Comparison of ENCODE assay signal across 10 cellular contexts in genomic region chr15:40902605-40903561, GRCh38. TPM values are rescaled to one million over a fixed set of nuclear protein-coding genes. Genes with fewer than 3 reads are reported as not detected.
A peak's percentile ranks its signal among the peaks of the same experiment; 100 is the strongest.
DNase-seq lines count a peak whose midpoint lies in the region; ATAC-seq, FAIRE-seq and TF ChIP-seq lines count a peak whose summit lies in the region.
"Had no signal": no experiment of that assay in that cellular context is flagged by ENCODE, and none has a peak within 500 bp of the region (broad histone marks: within the 10 kb centered on the region; RNA-seq: fewer than 3 reads in every experiment).

No MANE protein-coding gene starts in this region.

- H2AFZ ChIP-seq in neuronal stem cell (ENCODE audit: low read length): no peak overlapping the region

- H2BK12ac ChIP-seq in neuronal stem cell (ENCODE audit: low read length): no peak overlapping the region

- no peak overlapping the region for H4K91ac ChIP-seq in neuronal stem cell (ENCODE audit: low read depth, low read length, poor library complexity)

- H3K23ac ChIP-seq in neuronal stem cell (ENCODE audit: low read depth, low read length, poor library complexity): peak overlapping the region; percentile 73

- no peak overlapping the region for H3K4me2 ChIP-seq in neuronal stem cell (ENCODE audit: insufficient read depth, low read length, poor library complexity, severe bottlenecking)

- no peak overlapping the region for H3K18ac ChIP-seq in neuronal stem cell (ENCODE audit: low read length)

- DNase-seq in GM12891 (ENCODE audit: insufficient read length, low spot score): no peak
- peak; percentile 35 for DNase-seq in RPMI7951 (ENCODE audit: low read depth)
- no peak for DNase-seq in epithelial cell of prostate (ENCODE audit: low read depth, low spot score)
- no peak for DNase-seq in neuronal stem cell (ENCODE audit: low spot score)
- no peak for DNase-seq in stimulated activated CD4-positive, alpha-beta T cell treated with anti-CD3 and anti-CD28 coated beads, Interleukin-12 subunit alpha, Interleukin-12 subunit beta, amount 100 ng/mL, for 4 hours
- no peak for DNase-seq in NCI-H2029 (lab: John Stamatoyannopoulos, UW)
- no peak for DNase-seq in RCC 7860 (ENCODE audit: low spot score)

- peak overlapping the region; percentile 70 for H3K9ac ChIP-seq in neuronal stem cell (ENCODE audit: low read depth, low read length, poor library complexity)

- peaks cover 2 to 7% of the 10 kb centered on the region in 2 donors for H3K4me1 ChIP-seq in neuronal stem cell (ENCODE audit: control insufficient read depth in 2 of 2, insufficient read depth in 1 of 2, low read depth in 1 of 2, low read length in 2 of 2)

- no peak overlapping the region for H3K4me3 ChIP-seq in neuronal stem cell (ENCODE audit: low read length in 2 of 2)
- H3K4me3 ChIP-seq: thoracic aorta had no signal

- no peak overlapping the region for H2BK15ac ChIP-seq in neuronal stem cell (ENCODE audit: low read length)

- no peak overlapping the region for H3K4ac ChIP-seq in neuronal stem cell (ENCODE audit: low read length)

- H3K9me3 ChIP-seq in neuronal stem cell (replicated peaks in 1 of 2; ENCODE audit: control insufficient read depth in 2 of 2, insufficient read depth in 1 of 2, low read depth in 1 of 2, low read length in 2 of 2): no peaks in the 10 kb centered on the region
- H3K9me3 ChIP-seq: thoracic aorta had no signal

- FAIRE-seq in GM12891 (lab: Jason Lieb, UNC) (peak; percentile 74), RCC 7860 (lab: Jason Lieb, UNC) (no peak)

- ATAC-seq in GM18867 (IDR thresholded peaks at IDR 0.05; ENCODE audit: unreplicated experiment): no peak

- no peak overlapping the region for H2AK5ac ChIP-seq in neuronal stem cell (ENCODE audit: low read depth, low read length)

- H3K27me3 ChIP-seq in neuronal stem cell (ENCODE audit: control insufficient read depth in 3 of 3, insufficient read depth in 3 of 3, low read depth in 1 of 3, low read length in 3 of 3): no peaks in the 10 kb centered on the region
- H3K27me3 ChIP-seq: brain microvascular endothelial cell had no signal

- H2BK120ac ChIP-seq in neuronal stem cell (ENCODE audit: low read depth, low read length): peak overlapping the region; percentile 31

- H3K79me1 ChIP-seq in neuronal stem cell (ENCODE audit: low read depth, low read length): peaks cover 24% of the 10 kb centered on the region

- whole genome bisulfite sequencing in neuronal stem cell (ENCODE audit: extremely low coverage in 2 of 2, insufficient read length in 2 of 2, insufficient replicate concordance in 1 of 2), 2 donors: no CpG with 5 or more reads among the region's 33 CpGs

- H4K8ac ChIP-seq in neuronal stem cell (ENCODE audit: low read depth, low read length): no peak overlapping the region

- H2BK5ac ChIP-seq in neuronal stem cell (ENCODE audit: low read length): no peak overlapping the region

- no peak overlapping the region for H3K14ac ChIP-seq in neuronal stem cell (ENCODE audit: low read length)

- peak overlapping the region; percentile 1 for H3K27ac ChIP-seq in epithelial cell of prostate
- H3K27ac ChIP-seq in neuronal stem cell (replicated peaks; ENCODE audit: low read length): no peak overlapping the region
- H3K27ac ChIP-seq: brain microvascular endothelial cell, thoracic aorta had no signal

- peaks cover 46 to 60% of the 10 kb centered on the region in 2 donors for H3K36me3 ChIP-seq in neuronal stem cell (replicated peaks in 1 of 2; ENCODE audit: control insufficient read depth in 2 of 2, insufficient read depth in 2 of 2, low read length in 2 of 2)

- TF ChIP-seq POLR2A in GM12891 (IDR thresholded peaks at IDR 0.05; ENCODE audit: low read depth, low read length): no peak

TF ChIP-seq in GM12891, 5 proteins besides CTCF, POLR2A, EP300 and RAD21:
- TF ChIP-seq POU2F2 (IDR thresholded peaks at IDR 0.05; ENCODE audit: low read depth, low read length): no peak
- no peak for TF ChIP-seq PAX5 (IDR thresholded peaks at IDR 0.05; ENCODE audit: insufficient read depth, low read length, severe bottlenecking)
- TF ChIP-seq TAF1 (IDR thresholded peaks at IDR 0.05; ENCODE audit: low read depth, low read length): no peak
- TF ChIP-seq POLR2AphosphoS5 (IDR thresholded peaks at IDR 0.05; ENCODE audit: low read depth, low read length): no peak
- no peak for TF ChIP-seq SPI1 (IDR thresholded peaks at IDR 0.05; ENCODE audit: low read depth, low read length)

RNA-seq across cellular contexts. Expression of gene VPS18, which starts 8.6 kb away (rescaled TPM):
- polyA plus RNA-seq in GM12891 (2012; ENCODE audit: low read depth, missing spikeins): 7.8 TPM
- 14.9 and 18.4 TPM in 2 replicates for total RNA-seq in RPMI7951 (2014; rRNA removed; shearing (Covaris generic))
- 6.1 TPM for polyA plus RNA-seq in neuronal stem cell (2013, experiment 1 of 2)
- polyA plus RNA-seq in neuronal stem cell (2013, experiment 2 of 2): 6.0 TPM

RNA-seq across cellular contexts. Expression of gene DLL4, which starts 26.3 kb away (rescaled TPM):
- polyA plus RNA-seq in GM12891 (2012; ENCODE audit: low read depth, missing spikeins): 0.09 TPM
- 2.5 and 2.6 TPM in 2 replicates for total RNA-seq in RPMI7951 (2014; rRNA removed; shearing (Covaris generic))
- 0.20 TPM for polyA plus RNA-seq in neuronal stem cell (2013, experiment 1 of 2)
- polyA plus RNA-seq in neuronal stem cell (2013, experiment 2 of 2): 0.21 TPM

RNA-seq across cellular contexts. Expression of gene RHOV, which starts 28.8 kb away (rescaled TPM):
- 14.7 TPM for polyA plus RNA-seq in GM12891 (2012; ENCODE audit: low read depth, missing spikeins)
- 0.12 and 0.20 TPM in 2 replicates for total RNA-seq in RPMI7951 (2014; rRNA removed; shearing (Covaris generic))
- 0.38 TPM for polyA plus RNA-seq in neuronal stem cell (2013, experiment 1 of 2)
- polyA plus RNA-seq in neuronal stem cell (2013, experiment 2 of 2): 0.37 TPM
- total RNA-seq: thoracic aorta had no signal

RNA-seq across cellular contexts. Expression of gene CHAC1, which starts 50.4 kb away (rescaled TPM):
- 5.5 TPM for polyA plus RNA-seq in GM12891 (2012; ENCODE audit: low read depth, missing spikeins)
- total RNA-seq in RPMI7951 (2014; rRNA removed; shearing (Covaris generic)): 6.8 and 9.5 TPM in 2 replicates
- polyA plus RNA-seq in neuronal stem cell (2013, experiment 1 of 2): 3.9 TPM
- polyA plus RNA-seq in neuronal stem cell (2013, experiment 2 of 2): 3.7 TPM

RNA-seq across cellular contexts. Expression of gene SPINT1, which starts 59.0 kb away (rescaled TPM):
- polyA plus RNA-seq in GM12891 (2012; ENCODE audit: low read depth, missing spikeins): 11.6 TPM
- total RNA-seq in RPMI7951 (2014; rRNA removed; shearing (Covaris generic)): not detected in 2 replicates
- 3.1 TPM for polyA plus RNA-seq in neuronal stem cell (2013, experiment 1 of 2)
- 3.1 TPM for polyA plus RNA-seq in neuronal stem cell (2013, experiment 2 of 2)
